ENCODE assay signal across 29 cellular contexts in the genomic region with DNA sequence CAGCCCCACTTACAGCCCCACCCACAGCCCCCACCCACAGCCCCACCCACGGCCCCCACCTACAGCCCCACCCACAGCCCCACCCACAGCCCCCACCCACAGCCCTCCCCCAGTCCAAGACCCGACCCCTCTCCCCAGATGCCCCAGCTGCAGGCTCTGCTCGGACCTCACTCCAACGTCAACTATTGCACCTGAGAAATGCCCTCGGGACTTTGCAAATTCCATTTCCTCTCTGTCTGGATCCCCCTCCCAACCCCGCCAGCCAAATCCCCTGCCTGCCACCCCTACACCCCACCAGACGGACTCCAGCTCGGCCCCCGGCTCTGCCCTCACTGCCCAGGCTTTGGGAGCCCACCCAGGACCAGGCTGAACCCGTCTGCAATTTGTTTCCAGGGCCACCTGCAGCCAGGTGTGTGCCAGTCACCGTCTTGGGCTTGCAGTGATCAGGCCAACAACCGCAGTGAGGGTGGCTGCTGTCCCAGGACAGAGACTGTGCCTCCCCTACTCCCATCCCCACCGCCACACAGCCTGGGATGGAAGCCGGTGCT.
"Had no signal": no experiment of that assay in that cellular context is flagged by ENCODE, and none has a peak within 500 bp of the region (broad histone marks: within the 10 kb centered on the region; RNA-seq: fewer than 3 reads in every experiment).

No MANE protein-coding gene starts in this region.

- H3K27me3 ChIP-seq: hepatocyte, neutrophil, right atrium auricular region, right lobe of liver had no signal

- H3K36me3 ChIP-seq: heart right ventricle, lower lobe of right lung, neutrophil, right atrium auricular region, right lobe of liver, suprapubic skin, thoracic aorta, tibial artery, upper lobe of right lung had no signal

- H3K27ac ChIP-seq: heart right ventricle, hepatocyte, lower lobe of right lung, neutrophil, parathyroid adenoma, right atrium auricular region, right lobe of liver, suprapubic skin, thoracic aorta, tibial artery, upper lobe of right lung had no signal

- H3K27me3 Mint-ChIP-seq: stimulated activated naive CD8-positive, alpha-beta T cell treated with anti-CD3 and anti-CD28 coated beads, Interleukin-15, Interleukin-2, amounts not matched to agents 100 ng/mL and 50 ng/mL, for 24 hours had no signal

- H3K4me1 Mint-ChIP-seq: mesothelial cell of epicardium; naive B cell; nephron; neural crest cell; stimulated activated naive B cell treated with anti-CD40 and anti-IgM and Interleukin-4, amounts not matched to agents 10 μg/mL and 1 μg/mL and 100 μg/mL, for 72 hours had no signal

- H3K9ac ChIP-seq: parathyroid adenoma had no signal

- H3K79me2 ChIP-seq: hepatocyte, parathyroid adenoma had no signal

- H2AFZ ChIP-seq: hepatocyte, parathyroid adenoma had no signal

- H3K36me3 Mint-ChIP-seq: mesothelial cell of epicardium; naive B cell; stimulated activated naive B cell treated with anti-CD40 and anti-IgM and Interleukin-4, amounts not matched to agents 10 μg/mL and 1 μg/mL and 100 μg/mL, for 72 hours had no signal

- H3K4me3 Mint-ChIP-seq: mesothelial cell of epicardium; naive B cell; nephron; neural crest cell; stimulated activated naive B cell treated with anti-CD40 and anti-IgM and Interleukin-4, amounts not matched to agents 10 μg/mL and 1 μg/mL and 100 μg/mL, for 72 hours; stimulated activated naive CD8-positive, alpha-beta T cell treated with anti-CD3 and anti-CD28 coated beads, Interleukin-15, Interleukin-2, amounts not matched to agents 100 ng/mL and 50 ng/mL, for 24 hours had no signal

- H3K9me3 Mint-ChIP-seq: mesothelial cell of epicardium; nephron; neural crest cell; stimulated activated naive CD8-positive, alpha-beta T cell treated with anti-CD3 and anti-CD28 coated beads, Interleukin-15, Interleukin-2, amounts not matched to agents 100 ng/mL and 50 ng/mL, for 24 hours had no signal

- H3K4me3 ChIP-seq: heart right ventricle, hepatocyte, lower lobe of right lung, right atrium auricular region, right lobe of liver, suprapubic skin, thoracic aorta, tibial artery, upper lobe of right lung had no signal

- H3K9me3 ChIP-seq: lower lobe of right lung, neutrophil, right atrium auricular region, right lobe of liver, suprapubic skin, thoracic aorta, tibial artery, upper lobe of right lung had no signal

- H3K4me2 ChIP-seq: hepatocyte had no signal

- H3K4me1 ChIP-seq: heart right ventricle, lower lobe of right lung, parathyroid adenoma, right atrium auricular region, right lobe of liver, suprapubic skin, tibial artery, upper lobe of right lung had no signal

- H3K27ac Mint-ChIP-seq: mesothelial cell of epicardium; naive B cell; nephron; stimulated activated naive B cell treated with anti-CD40 and anti-IgM and Interleukin-4, amounts not matched to agents 10 μg/mL and 1 μg/mL and 100 μg/mL, for 72 hours; stimulated activated naive CD8-positive, alpha-beta T cell treated with anti-CD3 and anti-CD28 coated beads, Interleukin-15, Interleukin-2, amounts not matched to agents 100 ng/mL and 50 ng/mL, for 24 hours had no signal

- DNase-seq: heart right ventricle; kidney glomerular epithelial cell; left cardiac atrium; left ventricle myocardium superior; lower lobe of right lung; mammary epithelial cell; mesenchymal stem cell; naive B cell; occipital lobe; stimulated activated CD4-positive, alpha-beta T cell treated with anti-CD3 and anti-CD28 coated beads, Interleukin-12 subunit alpha, Interleukin-12 subunit beta, amount 100 ng/mL, for 4 hours; stimulated activated CD4-positive, alpha-beta T cell treated with anti-CD3 and anti-CD28 coated beads, Interleukin-15, amount 100 ng/mL, for 24 hours; stimulated activated CD4-positive, alpha-beta T cell treated with anti-CD3 and anti-CD28 coated beads, Interleukin-2, amount 100 ng/mL, for 24 hours; stimulated activated CD4-positive, alpha-beta T cell treated with anti-CD3 and anti-CD28 coated beads, Interleukin-4, amount 100 ng/mL, for 1 hour; stimulated activated naive B cell treated with anti-CD40 and anti-IgM and Interleukin-4, amounts not matched to agents 10 μg/mL and 1 μg/mL and 100 μg/mL, for 72 hours; tibial artery; trophoblast cell; upper lobe of right lung had no signal

- ATAC-seq: heart right ventricle; left cardiac atrium; left lobe of liver; left ventricle myocardium superior; lower lobe of right lung; right lobe of liver; stimulated activated naive B cell treated with anti-CD40 and anti-IgM and Interleukin-4, amounts not matched to agents 10 μg/mL and 1 μg/mL and 100 μg/mL, for 72 hours; upper lobe of right lung had no signal
